ENCODE assay signal across 8 cellular contexts in the genomic region with DNA sequence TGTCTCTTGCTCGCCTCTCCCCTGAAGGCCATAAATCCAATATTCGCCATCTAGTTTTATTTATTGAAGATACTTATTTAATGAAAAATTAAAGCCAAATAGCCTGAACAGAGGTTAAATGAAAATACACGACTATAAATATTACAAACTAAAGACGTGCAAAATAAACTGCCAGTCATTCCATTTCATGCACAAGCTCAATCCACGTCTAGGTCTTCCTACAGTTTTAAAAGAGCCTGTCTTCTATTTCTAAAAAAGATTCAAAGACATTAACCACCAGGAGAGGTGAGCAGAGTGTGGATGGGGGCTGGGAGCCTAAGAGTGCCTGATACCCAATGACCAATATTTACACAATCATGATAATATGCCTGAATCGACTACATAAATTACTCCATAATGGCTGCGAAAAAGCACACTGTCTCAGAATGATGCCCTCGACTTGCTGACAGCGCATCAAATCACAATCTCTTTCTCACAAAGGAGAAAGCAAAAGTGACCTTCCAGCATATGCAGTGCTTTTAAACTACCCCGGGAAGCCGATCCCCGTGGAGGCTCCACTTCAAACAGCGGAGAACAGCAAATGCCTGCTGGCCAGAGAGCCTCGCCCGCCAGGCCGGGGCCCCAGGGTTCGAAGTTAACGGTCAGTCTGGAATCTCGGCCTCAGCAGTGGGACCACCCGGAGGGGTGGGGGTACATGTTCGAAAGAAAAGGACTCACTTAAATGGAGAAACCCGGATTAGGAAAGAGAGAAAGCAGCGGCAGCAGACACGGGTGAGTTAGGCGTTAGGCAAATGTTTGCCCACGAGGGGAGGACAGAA. TPM values are rescaled to one million over a fixed set of nuclear protein-coding genes. Genes with fewer than 3 reads are reported as not detected.
DNase-seq lines count a peak whose midpoint lies in the region; ATAC-seq and TF ChIP-seq lines count a peak whose summit lies in the region.

No MANE protein-coding gene starts in this region.

- H3K27me3 ChIP-seq in PC-9 (ENCODE audit: insufficient read depth, low read depth) (no peaks in the 10 kb centered on the region), right lobe of liver (no peaks in the 10 kb centered on the region)

- peaks cover 20% of the 10 kb centered on the region for H3K4me1 ChIP-seq in PC-9 (replicated peaks; ENCODE audit: insufficient read depth)
- H3K4me1 ChIP-seq in right lobe of liver, result peaks cover 0 to 51% (median 23%) of the 10 kb centered on the region in 4 donors

- H3K27ac ChIP-seq in PC-9 (no peak overlapping the region), right lobe of liver (peak overlapping the region; percentile 94 to 97 (median 96)), substantia nigra (ENCODE audit: low read depth, low read length, poor library complexity, severe bottlenecking) (peak overlapping the region; percentile 94)

- H3K27ac Mint-ChIP-seq in central memory CD8-positive, alpha-beta T cell (ENCODE audit: low read depth), result peak overlapping the region; percentile 96

- no peaks in the 10 kb centered on the region for H3K9me2 ChIP-seq in PC-9 (ENCODE audit: insufficient read depth)

- intact Hi-C loops in PC-9 (cut with micrococcal nuclease; ENCODE audit: unreplicated experiment) (no loop called here), right lobe of liver (cut with DNase I) (no loop called here)

- DNase-seq in stimulated activated CD4-positive, alpha-beta T cell treated with anti-CD3 and anti-CD28 coated beads, Interleukin-4, amount 100 ng/mL, for 24 hours, result peak; percentile 12
- DNase-seq in stimulated activated CD4-positive, alpha-beta T cell treated with anti-CD3 and anti-CD28 coated beads, Interleukin-1b, Interleukin-23, amount 100 ng/mL, for 48 hours, result no peak
- DNase-seq in PC-9 (no peak), right lobe of liver (peak; percentile 50 to 71 (median 68)), substantia nigra (lab: John Stamatoyannopoulos, UW) (peak in 11 of 49 donors; percentile 21 to 73 (median 41))
- DNase-seq in central memory CD8-positive, alpha-beta T cell (ENCODE audit: low spot score in 2 of 2), result no peak

- H3K36me3 Mint-ChIP-seq in central memory CD8-positive, alpha-beta T cell (ENCODE audit: insufficient read depth), result peaks cover 33% of the 10 kb centered on the region

- H3K9me3 Mint-ChIP-seq in central memory CD8-positive, alpha-beta T cell, result no peaks in the 10 kb centered on the region

- WGBS in right lobe of liver (ENCODE audit: insufficient coverage, low coverage, low lambda C conversion rate, missing lambda C conversion rate), result 4% methylated on average over 26 of the region's 26 CpGs

- TF ChIP-seq POLR2A in right lobe of liver (IDR thresholded peaks at IDR 0.05), result no peak

- BruUV-seq in PC-9 (replicated peaks; lab: Mats Ljungman, UMichigan), result TSS peak; percentile 39

- H2AFZ ChIP-seq in PC-9, result peak overlapping the region; percentile 97

- H3K4me3 ChIP-seq in PC-9 (peak overlapping the region; percentile 98), right lobe of liver (peak overlapping the region; percentile 75 to 86 (median 84))

- peak overlapping the region; percentile 88 for H3K4me3 Mint-ChIP-seq in central memory CD8-positive, alpha-beta T cell

- H3K79me2 ChIP-seq in PC-9 (ENCODE audit: low read depth), result peaks cover 30% of the 10 kb centered on the region

- H3K9me3 ChIP-seq in PC-9 (ENCODE audit: insufficient read depth, low read depth), result no peaks in the 10 kb centered on the region
- H3K9me3 ChIP-seq in right lobe of liver, result no peaks in the 10 kb centered on the region

- peaks cover 11% of the 10 kb centered on the region; the same call in 1 of the 2 replicates for H3F3A ChIP-seq in PC-9 (ENCODE audit: insufficient read depth, low read depth)

- peaks cover 42% of the 10 kb centered on the region for H3K4me1 Mint-ChIP-seq in central memory CD8-positive, alpha-beta T cell

- POLR2A ChIA-PET in PC-9 (lab: Charles Lee; ENCODE audit: unreplicated experiment), result no interaction called here

- TF ChIP-seq CTCF in PC-9 (conservative IDR thresholded peaks at IDR 0.05) (no peak), right lobe of liver (IDR thresholded peaks at IDR 0.05) (no peak)

- no peaks in the 10 kb centered on the region for H3K27me3 Mint-ChIP-seq in central memory CD8-positive, alpha-beta T cell

- CTCF ChIA-PET in PC-9 (lab: Charles Lee), result no interaction called here

- H3K36me3 ChIP-seq in PC-9 (ENCODE audit: low read depth) (no peaks in the 10 kb centered on the region), right lobe of liver (no peaks in the 10 kb centered on the region)

- peak overlapping the region; percentile 80 for H3K4me2 ChIP-seq in PC-9

- no peak for ATAC-seq in central memory CD8-positive, alpha-beta T cell (replicated peaks; ENCODE audit: extremely low read depth, poor library complexity, severe bottlenecking)
- peak in 3 of 4 donors; percentile 5 to 25 (median 8) for ATAC-seq in right lobe of liver
- no peak for ATAC-seq in GM19467 (IDR thresholded peaks at IDR 0.05; ENCODE audit: unreplicated experiment)
- no peak for ATAC-seq in HG03520 (IDR thresholded peaks at IDR 0.05; ENCODE audit: unreplicated experiment)

- H4K20me1 ChIP-seq in PC-9 (ENCODE audit: insufficient read depth), result no peaks in the 10 kb centered on the region

RNA-seq across cellular contexts. Expression of a gene that starts 1.7 kb away (rescaled TPM):
- total RNA-seq in PC-9 (2021) (20.5 and 22.6 TPM in 2 replicates), right lobe of liver (10 to 100 TPM; 10.8 to 25.9 (median 17.8) TPM)

Comparison
In these comparisons a context has a peak if more than half of its experiments do, and no peak if none do; other contexts are left out.
1. DNase-seq: peak in stimulated activated CD4-positive, alpha-beta T cell treated with anti-CD3 and anti-CD28 coated beads, Interleukin-4, amount 100 ng/mL, for 24 hours (single experiment) and right lobe of liver (3 of 3); none in stimulated activated CD4-positive, alpha-beta T cell treated with anti-CD3 and anti-CD28 coated beads, Interleukin-1b, Interleukin-23, amount 100 ng/mL, for 48 hours (single experiment), PC-9 (0 of 2) and central memory CD8-positive, alpha-beta T cell (0 of 2).
2. ATAC-seq: peak in right lobe of liver (3 of 4); none in central memory CD8-positive, alpha-beta T cell (single experiment), GM19467 (single experiment) and HG03520 (single experiment).